In the genomic region with DNA sequence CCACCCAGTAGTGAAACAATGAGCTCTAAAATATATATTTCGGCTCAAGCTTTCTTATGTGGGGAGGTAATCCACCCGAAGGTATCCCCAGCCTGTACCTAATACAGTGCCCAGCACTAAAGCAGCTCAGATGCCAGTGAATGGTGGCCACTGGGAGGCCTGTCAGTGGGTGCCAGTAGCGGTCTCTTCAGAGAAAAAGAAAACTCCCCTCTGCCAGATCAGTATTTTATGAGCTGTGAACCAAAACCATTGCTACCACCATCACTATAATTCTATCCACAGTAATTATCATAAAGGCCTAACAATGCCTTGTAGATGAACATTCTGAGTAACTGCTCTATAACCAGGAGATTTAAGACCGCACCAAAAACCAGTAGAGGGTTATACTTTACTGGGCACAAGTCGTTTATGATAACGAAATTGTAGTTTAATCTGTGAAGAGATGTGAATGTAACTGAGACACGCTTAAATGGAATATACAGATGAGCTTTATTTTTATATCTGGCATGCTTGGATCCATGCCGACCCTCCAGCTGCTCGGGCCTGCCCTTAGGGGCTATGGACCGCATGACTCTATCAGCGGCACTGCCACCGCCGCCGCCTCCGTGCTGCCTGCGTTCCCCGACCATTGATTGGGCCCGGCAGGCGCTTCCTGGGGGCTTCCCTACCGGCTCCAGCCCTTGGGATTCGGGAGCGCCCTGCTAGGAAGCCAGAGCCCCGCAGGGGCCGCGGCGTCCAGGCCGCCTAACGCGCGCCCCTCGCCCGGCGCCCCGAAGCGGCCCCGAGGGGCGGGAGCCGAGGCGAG, we compare ENCODE assay signal across 8 cellular contexts.
DNase-seq lines count a peak whose midpoint lies in the region; ATAC-seq lines count a peak whose summit lies in the region.

No MANE protein-coding gene starts in this region.

- peak; percentile 36 for ATAC-seq in GM21717 (IDR thresholded peaks at IDR 0.05; ENCODE audit: unreplicated experiment)

- no peaks in the 10 kb centered on the region for H3K36me3 ChIP-seq in iPS-15b (ENCODE audit: control insufficient read depth, insufficient read depth, low read length)

- H3K9ac ChIP-seq in iPS-15b (ENCODE audit: low read depth, low read length) = no peak overlapping the region

- no peaks in the 10 kb centered on the region for H3K9me3 ChIP-seq in iPS-15b (ENCODE audit: control insufficient read depth, insufficient read depth, low read length)

- DNase-seq in HuH-7 (ENCODE audit: low spot score) (peak; percentile 26), SW480 (ENCODE audit: low spot score) (peak; percentile 45), brain pericyte (ENCODE audit: low read depth, low spot score) (peak; percentile 17), skeletal muscle cell (ENCODE audit: low read depth) (no peak)
- DNase-seq in effector CD4-positive, alpha-beta T cell = no peak

- peaks cover 13% of the 10 kb centered on the region for H3K27me3 ChIP-seq in iPS-15b (ENCODE audit: control insufficient read depth, insufficient read depth, low read length)

- H3K4me3 ChIP-seq in GM08714 (ENCODE audit: low read length) = peak overlapping the region; percentile 89
- peak overlapping the region; percentile 88 for H3K4me3 ChIP-seq in iPS-15b (ENCODE audit: low read depth, low read length)
- peak overlapping the region; percentile 88 for H3K4me3 ChIP-seq in skeletal muscle cell (ENCODE audit: low read depth, low read length)

- no peaks in the 10 kb centered on the region for H3K4me1 ChIP-seq in iPS-15b (ENCODE audit: control insufficient read depth, insufficient read depth, low read length)

Comparison
In these comparisons a context has a peak if more than half of its experiments do, and no peak if none do; other contexts are left out.
1. DNase-seq: peak in HuH-7 (single experiment), SW480 (single experiment) and brain pericyte (single experiment); none in skeletal muscle cell (single experiment) and effector CD4-positive, alpha-beta T cell (single experiment).
2. Peak in every context shown above with its lines, with median percentiles within 50 percentile points of each other: H3K4me3 ChIP-seq.